ENCODE assay signal across 15 cellular contexts in the genomic region with DNA sequence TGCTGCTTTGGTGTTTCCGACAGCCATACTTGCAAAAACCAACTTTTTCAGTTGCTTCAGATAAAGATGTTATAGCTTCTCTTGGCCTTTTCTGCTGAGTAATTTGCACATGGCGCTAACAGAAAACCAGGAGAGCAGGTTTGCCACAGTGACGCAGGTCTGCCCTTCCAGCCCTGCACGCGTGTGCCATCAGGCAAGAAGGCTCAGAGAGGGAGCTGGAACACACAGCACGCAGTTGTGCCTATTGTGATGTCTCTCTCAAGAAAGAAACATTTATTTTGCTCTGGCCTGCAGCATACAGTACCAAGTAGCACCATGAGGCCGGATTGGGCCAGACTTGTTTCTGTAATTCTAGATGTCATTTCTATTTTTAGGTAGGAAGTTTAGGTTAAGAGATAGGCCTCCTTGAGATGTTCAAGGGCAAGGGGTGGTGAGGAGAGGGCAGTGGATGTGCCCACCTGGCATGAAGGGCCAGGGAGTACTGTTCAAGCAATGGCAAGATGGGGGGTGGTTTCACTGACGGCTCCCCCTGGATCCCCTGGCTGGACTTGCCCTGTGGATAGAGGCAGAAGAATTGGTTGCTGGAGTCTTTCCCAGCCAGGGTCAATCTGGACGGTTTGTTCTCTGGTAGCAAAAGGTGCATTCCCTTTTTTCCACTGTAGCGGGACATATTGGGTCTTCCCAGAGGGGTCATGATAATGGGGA. TPM values are rescaled to one million over a fixed set of nuclear protein-coding genes. Genes with fewer than 3 reads are reported as not detected.
DNase-seq lines count a peak whose midpoint lies in the region; ATAC-seq and TF ChIP-seq lines count a peak whose summit lies in the region.
"Had no signal": no experiment of that assay in that cellular context is flagged by ENCODE, and none has a peak within 500 bp of the region (broad histone marks: within the 10 kb centered on the region; RNA-seq: fewer than 3 reads in every experiment).

No MANE protein-coding gene starts in this region.

- ATAC-seq in esophagus mucosa (peak; percentile 52), HG02759 (IDR thresholded peaks at IDR 0.05; ENCODE audit: unreplicated experiment) (no peak)
- no peak for ATAC-seq in stimulated activated naive CD8-positive, alpha-beta T cell treated with anti-CD3 and anti-CD28 coated beads, Interleukin-15, amount 100 ng/mL, for 72 hours
- ATAC-seq: left colon, psoas muscle, Right ventricle myocardium inferior had no signal

- H3K4me1 ChIP-seq in OCI-LY1 (ENCODE audit: insufficient read depth, low read length, severe bottlenecking) (peaks cover 20% of the 10 kb centered on the region), GM23248 (ENCODE audit: insufficient read depth) (no peaks in the 10 kb centered on the region)

- H3K36me3 ChIP-seq in OCI-LY1 (ENCODE audit: insufficient read depth, low read length) (peaks cover 25% of the 10 kb centered on the region), GM23248 (ENCODE audit: low read depth) (no peaks in the 10 kb centered on the region)
- H3K36me3 ChIP-seq: thyroid gland had no signal

- no peaks in the 10 kb centered on the region for H3K9me2 ChIP-seq in OCI-LY1 (ENCODE audit: low read depth, low read length)
- no peaks in the 10 kb centered on the region for H3K9me2 ChIP-seq in GM23248 (ENCODE audit: insufficient read depth)

- H3F3A ChIP-seq in OCI-LY1 (ENCODE audit: insufficient read depth, low read length) (peaks cover 5% of the 10 kb centered on the region; the same call in 1 of the 2 replicates), GM23248 (ENCODE audit: insufficient read depth) (peaks cover 4% of the 10 kb centered on the region; the same call in 1 of the 2 replicates)

- H3K36me3 Mint-ChIP-seq in activated naive CD4-positive, alpha-beta T cell treated with anti-CD3 and anti-CD28 coated beads, Interleukin-2, amount 50 U/mL, for 24 hours: no peaks in the 10 kb centered on the region

- H3K27ac ChIP-seq in OCI-LY1 (ENCODE audit: low read depth, low read length, poor library complexity, severe bottlenecking) (no peak overlapping the region), GM23248 (no peak overlapping the region)
- H3K27ac ChIP-seq: psoas muscle, thyroid gland had no signal

- H3K4me3 Mint-ChIP-seq in activated naive CD4-positive, alpha-beta T cell treated with anti-CD3 and anti-CD28 coated beads, Interleukin-2, amount 50 U/mL, for 24 hours: peak overlapping the region; percentile 77
- H3K4me3 Mint-ChIP-seq in stimulated activated naive CD8-positive, alpha-beta T cell treated with anti-CD3 and anti-CD28 coated beads, Interleukin-15, amount 100 ng/mL, for 72 hours: peak overlapping the region; percentile 92 to 97

- H3K27ac Mint-ChIP-seq in activated naive CD4-positive, alpha-beta T cell treated with anti-CD3 and anti-CD28 coated beads, Interleukin-2, amount 50 U/mL, for 24 hours: no peak overlapping the region
- no peak overlapping the region for H3K27ac Mint-ChIP-seq in stimulated activated naive CD8-positive, alpha-beta T cell treated with anti-CD3 and anti-CD28 coated beads, Interleukin-15, amount 100 ng/mL, for 72 hours

- no peak overlapping the region for H2AFZ ChIP-seq in OCI-LY1 (ENCODE audit: low read length)
- H2AFZ ChIP-seq in GM23248: no peak overlapping the region

- no peak for TF ChIP-seq CTCF in OCI-LY1 (IDR thresholded peaks at IDR 0.05; ENCODE audit: low read length)

- WGBS in GM23248 (ENCODE audit: low coverage in 1 of 2, low lambda C conversion rate in 2 of 2, missing lambda C conversion rate in 2 of 2), 2 experiments: 91 to 92% methylated on average over 10 of the region's 10 CpGs

- H3K4me3 ChIP-seq in OCI-LY1 (ENCODE audit: low read depth, low read length, poor library complexity, severe bottlenecking) (peak overlapping the region; percentile 81), GM23248 (no peak overlapping the region)
- H3K4me3 ChIP-seq: thyroid gland had no signal

- H3K9ac ChIP-seq in OCI-LY1 (ENCODE audit: low read length) (peak overlapping the region; percentile 95; the same call in 1 of the 2 replicates), GM23248 (no peak overlapping the region)

- H3K27me3 ChIP-seq in OCI-LY1 (ENCODE audit: insufficient read depth, low read length) (no peaks in the 10 kb centered on the region), GM23248 (replicated peaks; ENCODE audit: insufficient read depth) (peaks cover 36% of the 10 kb centered on the region)
- H3K27me3 ChIP-seq: cardiac muscle cell, thyroid gland had no signal

- H4K20me1 ChIP-seq in OCI-LY1 (ENCODE audit: insufficient read depth, low read length) (no peaks in the 10 kb centered on the region), GM23248 (ENCODE audit: insufficient read depth) (no peaks in the 10 kb centered on the region)

- no peak for DNase-seq in activated naive CD4-positive, alpha-beta T cell (lab: John Stamatoyannopoulos, UW)
- DNase-seq in stimulated activated naive CD8-positive, alpha-beta T cell treated with anti-CD3 and anti-CD28 coated beads, Interleukin-15, amount 100 ng/mL, for 72 hours: no peak
- no peak for DNase-seq in GM23248
- no peak for DNase-seq in stimulated activated CD4-positive, alpha-beta T cell treated with anti-CD3 and anti-CD28 coated beads, Interleukin-4, amount 100 ng/mL, for 24 hours
- DNase-seq: left colon, psoas muscle, thyroid gland had no signal

- H3K4me2 ChIP-seq in OCI-LY1 (ENCODE audit: low read length) (peak overlapping the region; percentile 87), GM23248 (ENCODE audit: unreplicated experiment) (no peak overlapping the region)

- H3K9me3 Mint-ChIP-seq in activated naive CD4-positive, alpha-beta T cell treated with anti-CD3 and anti-CD28 coated beads, Interleukin-2, amount 50 U/mL, for 24 hours: no peaks in the 10 kb centered on the region
- H3K9me3 Mint-ChIP-seq in stimulated activated naive CD8-positive, alpha-beta T cell treated with anti-CD3 and anti-CD28 coated beads, Interleukin-15, amount 100 ng/mL, for 72 hours: no peaks in the 10 kb centered on the region

- peaks cover 53% of the 10 kb centered on the region for H3K27me3 Mint-ChIP-seq in activated naive CD4-positive, alpha-beta T cell treated with anti-CD3 and anti-CD28 coated beads, Interleukin-2, amount 50 U/mL, for 24 hours
- peaks cover 72% of the 10 kb centered on the region for H3K27me3 Mint-ChIP-seq in stimulated activated naive CD8-positive, alpha-beta T cell treated with anti-CD3 and anti-CD28 coated beads, Interleukin-15, amount 100 ng/mL, for 72 hours

- H3K79me2 ChIP-seq in OCI-LY1 (ENCODE audit: insufficient read depth, low read length) (no peaks in the 10 kb centered on the region), GM23248 (ENCODE audit: insufficient read depth) (no peaks in the 10 kb centered on the region)

- peaks cover 22% of the 10 kb centered on the region for H3K4me1 Mint-ChIP-seq in activated naive CD4-positive, alpha-beta T cell treated with anti-CD3 and anti-CD28 coated beads, Interleukin-2, amount 50 U/mL, for 24 hours
- H3K4me1 Mint-ChIP-seq in stimulated activated naive CD8-positive, alpha-beta T cell treated with anti-CD3 and anti-CD28 coated beads, Interleukin-15, amount 100 ng/mL, for 72 hours: peaks cover 49% of the 10 kb centered on the region

- in situ Hi-C loops in GM23248 (cut with MboI): loop anchor here (10.0 kb wide), 1 partner anchor 215 kb away; no protein-coding TSS in a partner anchor

- no peaks in the 10 kb centered on the region for H3K9me3 ChIP-seq in OCI-LY1 (ENCODE audit: low read length)
- H3K9me3 ChIP-seq in GM23248 (ENCODE audit: low read depth): no peaks in the 10 kb centered on the region
- H3K9me3 ChIP-seq: psoas muscle, thyroid gland had no signal

RNA-seq across cellular contexts. Expression of gene CBX2, which starts 1.9 kb away (rescaled TPM):
- total RNA-seq in esophagus mucosa: 3.8 TPM
- total RNA-seq in GM23248 (2014; rRNA removed; shearing (Covaris generic)): 0.11 and 0.13 TPM in 2 replicates
- polyA plus RNA-seq in GM23248 (2016; fragmentation: Nextera tagmentation; extraction: Ambion mirVana): 0.13 and 0.23 TPM in 2 replicates

RNA-seq across cellular contexts. Expression of gene CBX8, which starts 17.1 kb away (rescaled TPM):
- total RNA-seq in esophagus mucosa: 3.8 TPM
- 2.7 and 3.9 TPM in 2 replicates for total RNA-seq in GM23248 (2014; rRNA removed; shearing (Covaris generic))
- polyA plus RNA-seq in GM23248 (2016; fragmentation: Nextera tagmentation; extraction: Ambion mirVana): 5.9 and 6.4 TPM in 2 replicates

RNA-seq across cellular contexts. Expression of gene ENPP7, which starts 49.1 kb away (rescaled TPM):
- not detected for total RNA-seq in esophagus mucosa
- not detected in 2 replicates for total RNA-seq in GM23248 (2014; rRNA removed; shearing (Covaris generic))
- polyA plus RNA-seq in GM23248 (2016; fragmentation: Nextera tagmentation; extraction: Ambion mirVana): not detected in 2 replicates
- total RNA-seq: cardiac muscle cell, fibroblast of lung, HT1080, psoas muscle, Right ventricle myocardium inferior, thyroid gland had no signal
- polyA plus RNA-seq: cardiac muscle cell, fibroblast of lung had no signal

RNA-seq across cellular contexts. Expression of gene CBX4, which starts 59.4 kb away (rescaled TPM):
- total RNA-seq in esophagus mucosa: 25.2 TPM
- 11.4 and 18.9 TPM in 2 replicates for total RNA-seq in GM23248 (2014; rRNA removed; shearing (Covaris generic))
- polyA plus RNA-seq in GM23248 (2016; fragmentation: Nextera tagmentation; extraction: Ambion mirVana): 1.2 and 1.4 TPM in 2 replicates
